Comparison of ENCODE assay signal across 20 cellular contexts in genomic region chr11:104926771-104927470, GRCh38. TPM values are rescaled to one million over a fixed set of nuclear protein-coding genes. Genes with fewer than 3 reads are reported as not detected.
DNase-seq lines count a peak whose midpoint lies in the region; ATAC-seq, FAIRE-seq and TF ChIP-seq lines count a peak whose summit lies in the region.
"Had no signal": no experiment of that assay in that cellular context is flagged by ENCODE, and none has a peak within 500 bp of the region (broad histone marks: within the 10 kb centered on the region; RNA-seq: fewer than 3 reads in every experiment).

No MANE protein-coding gene starts in this region.

- no peaks in the 10 kb centered on the region for H3K4me1 ChIP-seq in HepG2 (ENCODE audit: insufficient read depth, low read length)
- no peaks in the 10 kb centered on the region for H3K4me1 ChIP-seq in right lobe of liver
- no peaks in the 10 kb centered on the region for H3K4me1 ChIP-seq in thyroid gland
- H3K4me1 ChIP-seq: Caco-2 had no signal

- H3K4me3 Mint-ChIP-seq in CD4-positive, alpha-beta T cell: no peak overlapping the region
- no peak overlapping the region for H3K4me3 Mint-ChIP-seq in natural killer cell

- no peak for TF ChIP-seq POLR2A in HepG2 (IDR thresholded peaks at IDR 0.05; ENCODE audit: insufficient read depth in 1 of 2, low read depth in 2 of 2, low read length in 2 of 2)
- no peak for TF ChIP-seq POLR2A in right lobe of liver (IDR thresholded peaks at IDR 0.05)
- TF ChIP-seq POLR2A in thyroid gland (IDR thresholded peaks at IDR 0.05): no peak

- no TSS peak for BruUV-seq in HepG2 (replicated peaks; lab: Mats Ljungman, UMichigan)

- H3K9ac ChIP-seq in HepG2 (ENCODE audit: insufficient read depth, low read depth, low read length): no peak overlapping the region

- no peak overlapping the region for H3K27ac ChIP-seq in HepG2 (ENCODE audit: extremely low read length, insufficient read depth, low read length)
- no peak overlapping the region for H3K27ac ChIP-seq in right lobe of liver
- no peak overlapping the region for H3K27ac ChIP-seq in thyroid gland
- no peak overlapping the region for H3K27ac ChIP-seq in CD4-positive, alpha-beta T cell (ENCODE audit: low read depth, low read length)
- H3K27ac ChIP-seq: C4-2B had no signal

- in situ Hi-C loops in HepG2 (cut with HindIII; ENCODE audit: extremely low pct_ligation_motif_present, low pct_unique_long_range_greater_than_20kb): no loop called here

- H4K20me1 ChIP-seq in HepG2 (ENCODE audit: insufficient read depth, low read length): no peaks in the 10 kb centered on the region

- no peak overlapping the region for H2AFZ ChIP-seq in HepG2 (ENCODE audit: low read length)

- TF ChIP-seq EP300 in HepG2 (IDR thresholded peaks at IDR 0.05; ENCODE audit: low read depth in 2 of 2, low read length in 2 of 2) (no peak), HepG2 (CRISPR knock-in tag; IDR thresholded peaks at IDR 0.05; ENCODE audit: borderline replicate concordance) (no peak)

- WGBS in HepG2 (ENCODE audit: low lambda C conversion rate): 24% methylated on average over 5 of the region's 8 CpGs
- WGBS in right lobe of liver (ENCODE audit: insufficient coverage, low coverage, low lambda C conversion rate, missing lambda C conversion rate): no CpG with 5 or more reads among the region's 8 CpGs
- WGBS in thyroid gland, 2 donors: 61 to 68% methylated on average over 5 to 8 of the region's 8 CpGs

- H3K27me3 ChIP-seq in HepG2 (ENCODE audit: control insufficient read depth in 1 of 2, insufficient read depth in 2 of 2, low read length in 2 of 2): no peaks in the 10 kb centered on the region
- H3K27me3 ChIP-seq in right lobe of liver: no peaks in the 10 kb centered on the region
- H3K27me3 ChIP-seq in thyroid gland: no peaks in the 10 kb centered on the region
- H3K27me3 ChIP-seq in CD4-positive, alpha-beta T cell (ENCODE audit: control insufficient read depth, insufficient read depth, low read length): no peaks in the 10 kb centered on the region
- H3K27me3 ChIP-seq in H7 (ENCODE audit: control insufficient read depth, insufficient read depth, low read length): no peaks in the 10 kb centered on the region

- no peaks in the 10 kb centered on the region for H3K27me3 Mint-ChIP-seq in CD4-positive, alpha-beta T cell
- H3K27me3 Mint-ChIP-seq in natural killer cell (ENCODE audit: low read depth in 2 of 2): no peaks in the 10 kb centered on the region

- intact Hi-C loops in HepG2 (cut with micrococcal nuclease; ENCODE audit: unreplicated experiment): no loop called here
- intact Hi-C loops in right lobe of liver (cut with DNase I): no loop called here
- intact Hi-C loops in thyroid gland (cut with DNase I): no loop called here
- intact Hi-C loops in CD4-positive, alpha-beta T cell (cut with DNase I, micrococcal nuclease): no loop called here
- intact Hi-C loops in natural killer cell (cut with micrococcal nuclease): no loop called here

- no peak for TF ChIP-seq RAD21 in HepG2 (CRISPR knock-in tag; IDR thresholded peaks at IDR 0.05)

- H3K9me3 ChIP-seq in HepG2 (ENCODE audit: low read length) (no peaks in the 10 kb centered on the region), right lobe of liver (no peaks in the 10 kb centered on the region), thyroid gland (no peaks in the 10 kb centered on the region)
- H3K9me3 ChIP-seq in CD4-positive, alpha-beta T cell (ENCODE audit: control insufficient read depth, low read length): peaks cover 5% of the 10 kb centered on the region

- H3K4me2 ChIP-seq in HepG2 (ENCODE audit: low read depth, low read length): no peak overlapping the region

- ATAC-seq in HepG2 (peak; percentile 46; the same call in 2 of the 3 replicates), right lobe of liver (no peak), natural killer cell (no peak)
- ATAC-seq in CD4-positive, alpha-beta T cell (ENCODE audit: poor library complexity): no peak

- no peak for DNase-seq in HepG2 (ENCODE audit: low spot score)
- DNase-seq in right lobe of liver: no peak
- peak; percentile 28 for DNase-seq in choroid plexus epithelial cell (ENCODE audit: low read depth)
- peak; percentile 20 for DNase-seq in iris pigment epithelial cell (ENCODE audit: low read depth)
- peak; percentile 2 to 16 for DNase-seq in thyroid gland
- no peak for DNase-seq in CD4-positive, alpha-beta T cell
- no peak for DNase-seq in natural killer cell
- DNase-seq in H7: no peak
- DNase-seq: Caco-2, GOT3, NCI-H1105 treated with DMSO at 0.1 percent for 48 hours, NCI-H1930, NCI-H510A, NCI-H82, SHP77 treated with DMSO at 0.1 percent for 48 hours had no signal

- TF ChIP-seq CTCF in HepG2 (CRISPR knock-in tag; IDR thresholded peaks at IDR 0.05): no peak
- TF ChIP-seq CTCF in right lobe of liver (IDR thresholded peaks at IDR 0.05): no peak
- no peak for TF ChIP-seq CTCF in choroid plexus epithelial cell (conservative IDR thresholded peaks at IDR 0.05; ENCODE audit: low read depth, low read length)
- TF ChIP-seq CTCF in thyroid gland (IDR thresholded peaks at IDR 0.05): no peak
- no peak for TF ChIP-seq CTCF in CD4-positive, alpha-beta T cell (IDR thresholded peaks at IDR 0.05)
- TF ChIP-seq CTCF in natural killer cell (IDR thresholded peaks at IDR 0.05): no peak

- H3K27ac Mint-ChIP-seq in CD4-positive, alpha-beta T cell: no peak overlapping the region
- H3K27ac Mint-ChIP-seq in natural killer cell: no peak overlapping the region

- CTCF ChIA-PET in HepG2 (lab: Yijun Ruan, JAX; ENCODE audit: low intra/inter-chr PET ratio, low total read pairs): no interaction called here
- CTCF ChIA-PET in CD4-positive, alpha-beta T cell (lab: Charles Lee): no interaction called here

- peaks cover 19% of the 10 kb centered on the region for H3K9me3 Mint-ChIP-seq in CD4-positive, alpha-beta T cell
- peaks cover 10 to 18% of the 10 kb centered on the region in 2 donors for H3K9me3 Mint-ChIP-seq in natural killer cell

- no peaks in the 10 kb centered on the region for H3K79me2 ChIP-seq in HepG2 (ENCODE audit: insufficient read depth, low read length)

- peaks cover 33% of the 10 kb centered on the region for H3K36me3 Mint-ChIP-seq in CD4-positive, alpha-beta T cell (ENCODE audit: low read depth)
- peaks cover 40% of the 10 kb centered on the region for H3K36me3 Mint-ChIP-seq in natural killer cell

- FAIRE-seq in HepG2 (lab: Jason Lieb, UNC): no peak
- FAIRE-seq: G401.6, GM12891, RCC 7860 had no signal

- H3K4me3 ChIP-seq in HepG2 (replicated peaks in 1 of 3; ENCODE audit: insufficient read depth in 1 of 3, low read depth in 2 of 3, low read length in 3 of 3) (no peak overlapping the region), right lobe of liver (no peak overlapping the region), choroid plexus epithelial cell (ENCODE audit: low read depth, low read length) (no peak overlapping the region), thyroid gland (replicated peaks in 1 of 3) (no peak overlapping the region), H7 (ENCODE audit: insufficient read depth, low read depth, low read length) (no peak overlapping the region)

- POLR2A ChIA-PET in HepG2 (lab: Yijun Ruan, JAX): no interaction called here
- POLR2A ChIA-PET in CD4-positive, alpha-beta T cell (lab: Charles Lee): no interaction called here

- H3K36me3 ChIP-seq in HepG2 (replicated peaks in 1 of 2; ENCODE audit: control insufficient read depth in 1 of 2, insufficient read depth in 2 of 2, low read length in 2 of 2): no peaks in the 10 kb centered on the region
- H3K36me3 ChIP-seq in right lobe of liver: no peaks in the 10 kb centered on the region
- H3K36me3 ChIP-seq in thyroid gland: no peaks in the 10 kb centered on the region
- no peaks in the 10 kb centered on the region for H3K36me3 ChIP-seq in H7 (replicated peaks; ENCODE audit: control insufficient read depth, insufficient read depth, low read length)

- peaks cover 9% of the 10 kb centered on the region for H3K4me1 Mint-ChIP-seq in CD4-positive, alpha-beta T cell (ENCODE audit: low read depth)
- H3K4me1 Mint-ChIP-seq in natural killer cell: peaks cover 0 to 3% of the 10 kb centered on the region in 2 donors

RNA-seq across cellular contexts. Expression of gene CASP12, which starts 28.7 kb away (rescaled TPM):
- not detected in 2 replicates for total RNA-seq in HepG2 (2016; rRNA removed; fragmentation: Illumina TruSeq; extraction: Trizol)
- total RNA-seq in HepG2 (2016; cell fraction: cytosol; rRNA removed; fragmentation: Illumina TruSeq; extraction: Trizol; ENCODE audit: low read depth): not detected in 2 replicates
- not detected in 2 replicates for total RNA-seq in HepG2 (2016; cell fraction: insoluble cytoplasmic fraction; rRNA removed; fragmentation: Illumina TruSeq; extraction: Trizol)
- not detected in 2 replicates for total RNA-seq in HepG2 (2016; cell fraction: membrane; rRNA removed; fragmentation: Illumina TruSeq; extraction: Trizol)
- not detected in 2 replicates for total RNA-seq in HepG2 (2016; cell fraction: nucleus; rRNA removed; fragmentation: Illumina TruSeq; extraction: Trizol)
- polyA plus RNA-seq in HepG2 (2011; rRNA removed): not detected in 2 replicates
- not detected in 2 replicates for polyA plus RNA-seq in HepG2 (2011; cell fraction: cytosol; rRNA removed)
- polyA plus RNA-seq in HepG2 (2011; cell fraction: nucleus; rRNA removed): not detected in 2 replicates
- not detected in 2 replicates for polyA plus RNA-seq in HepG2 (2012)
- not detected in 2 replicates for polyA plus RNA-seq in HepG2 (2016; cell fraction: cytosol; fragmentation: Illumina TruSeq; extraction: Trizol; ENCODE audit: low read depth)
- polyA plus RNA-seq in HepG2 (2016; cell fraction: insoluble cytoplasmic fraction; fragmentation: Illumina TruSeq; extraction: Trizol; ENCODE audit: low read depth): not detected in 2 replicates
- polyA plus RNA-seq in HepG2 (2016; cell fraction: membrane; fragmentation: Illumina TruSeq; extraction: Trizol; ENCODE audit: low read depth): not detected in 2 replicates
- polyA plus RNA-seq in HepG2 (2016; cell fraction: nucleus; fragmentation: Illumina TruSeq; extraction: Trizol; ENCODE audit: insufficient read depth, low read depth): not detected in 2 replicates
- polyA minus RNA-seq in HepG2 (2011; rRNA and poly(A)+ RNA removed; ENCODE audit: low replicate concordance): not detected in 2 replicates
- polyA minus RNA-seq in HepG2 (2011; cell fraction: cytosol; rRNA and poly(A)+ RNA removed): not detected in 2 replicates
- polyA minus RNA-seq in HepG2 (2011; cell fraction: nucleus; rRNA and poly(A)+ RNA removed): not detected in 2 replicates
- total RNA-seq in right lobe of liver: not detected
- 10 to 100 TPM in 1 of 4 donors, 1 to 10 TPM in 3; 1.3 to 26.1 (median 3.8) TPM for total RNA-seq in thyroid gland
- total RNA-seq in CD4-positive, alpha-beta T cell: not detected
- not detected for total RNA-seq in natural killer cell
- total RNA-seq in H7 (2014; rRNA removed; shearing (Covaris generic)): not detected in 2 replicates
- total RNA-seq: A172, Caco-2 had no signal

RNA-seq across cellular contexts. Expression of gene CASP4, which starts 41.5 kb away (rescaled TPM):
- total RNA-seq in HepG2 (2016; rRNA removed; fragmentation: Illumina TruSeq; extraction: Trizol): 69.8 and 98.1 TPM in 2 replicates
- 36.5 and 43.9 TPM in 2 replicates for total RNA-seq in HepG2 (2016; cell fraction: cytosol; rRNA removed; fragmentation: Illumina TruSeq; extraction: Trizol; ENCODE audit: low read depth)
- total RNA-seq in HepG2 (2016; cell fraction: insoluble cytoplasmic fraction; rRNA removed; fragmentation: Illumina TruSeq; extraction: Trizol): 66.3 and 96.5 TPM in 2 replicates
- 53.9 and 61.1 TPM in 2 replicates for total RNA-seq in HepG2 (2016; cell fraction: membrane; rRNA removed; fragmentation: Illumina TruSeq; extraction: Trizol)
- total RNA-seq in HepG2 (2016; cell fraction: nucleus; rRNA removed; fragmentation: Illumina TruSeq; extraction: Trizol): 34.8 and 41.5 TPM in 2 replicates
- 51.6 and 56.4 TPM in 2 replicates for polyA plus RNA-seq in HepG2 (2011; rRNA removed)
- 46.8 and 70.2 TPM in 2 replicates for polyA plus RNA-seq in HepG2 (2011; cell fraction: cytosol; rRNA removed)
- polyA plus RNA-seq in HepG2 (2011; cell fraction: nucleus; rRNA removed): 26.2 and 34.3 TPM in 2 replicates
- 33.4 and 36.9 TPM in 2 replicates for polyA plus RNA-seq in HepG2 (2012)
- polyA plus RNA-seq in HepG2 (2016; cell fraction: cytosol; fragmentation: Illumina TruSeq; extraction: Trizol; ENCODE audit: low read depth): 24.9 and 28.4 TPM in 2 replicates
- polyA plus RNA-seq in HepG2 (2016; cell fraction: insoluble cytoplasmic fraction; fragmentation: Illumina TruSeq; extraction: Trizol; ENCODE audit: low read depth): 78.4 and 81.9 TPM in 2 replicates
- 37.8 and 40.0 TPM in 2 replicates for polyA plus RNA-seq in HepG2 (2016; cell fraction: membrane; fragmentation: Illumina TruSeq; extraction: Trizol; ENCODE audit: low read depth)
- 47.8 and 47.9 TPM in 2 replicates for polyA plus RNA-seq in HepG2 (2016; cell fraction: nucleus; fragmentation: Illumina TruSeq; extraction: Trizol; ENCODE audit: insufficient read depth, low read depth)
- polyA minus RNA-seq in HepG2 (2011; rRNA and poly(A)+ RNA removed; ENCODE audit: low replicate concordance): 30.9 and 60.6 TPM in 2 replicates
- 16.6 and 25.4 TPM in 2 replicates for polyA minus RNA-seq in HepG2 (2011; cell fraction: cytosol; rRNA and poly(A)+ RNA removed)
- 34.2 and 48.7 TPM in 2 replicates for polyA minus RNA-seq in HepG2 (2011; cell fraction: nucleus; rRNA and poly(A)+ RNA removed)
- 100 to 1,000 TPM in 3 of 6 experiments, 10 to 100 TPM in 3; 16.2 to 126 (median 74.8) TPM for total RNA-seq in right lobe of liver
- 10 to 100 TPM; 26.0 to 62.3 (median 36.4) TPM for total RNA-seq in thyroid gland
- total RNA-seq in CD4-positive, alpha-beta T cell: 10 to 100 TPM; 54.3 to 56.3 TPM
- 100 to 1,000 TPM; 132 to 156 (median 149) TPM for total RNA-seq in natural killer cell
- total RNA-seq in H7 (2014; rRNA removed; shearing (Covaris generic)): not detected in 2 replicates

Comparison
In these comparisons a context has a peak if more than half of its experiments do, and no peak if none do; other contexts are left out.
1. DNase-seq: peak in choroid plexus epithelial cell (single experiment), iris pigment epithelial cell (single experiment) and thyroid gland (2 of 2); none in HepG2 (single experiment), right lobe of liver (0 of 3), CD4-positive, alpha-beta T cell (0 of 10), natural killer cell (single experiment) and H7 (single experiment).
2. RNA of gene CASP4, which starts 41.5 kb away (total RNA-seq): 132 to 156 TPM in natural killer cell, 16.2 to 126 TPM in right lobe of liver, 34.8 to 98.1 TPM in HepG2, 54.3 to 56.3 TPM in CD4-positive, alpha-beta T cell and 26.0 to 62.3 TPM in thyroid gland; not detected in H7; every median in the first group is over 10 times any median in the second.